ENCODE assay signal across 8 cellular contexts in genomic region chr22:37018815-37019308, GRCh38. TPM values are rescaled to one million over a fixed set of nuclear protein-coding genes. Genes with fewer than 3 reads are reported as not detected.
A peak's percentile ranks its signal among the peaks of the same experiment; 100 is the strongest.
DNase-seq lines count a peak whose midpoint lies in the region; ATAC-seq and TF ChIP-seq lines count a peak whose summit lies in the region.

No MANE protein-coding gene starts in this region.

- peak overlapping the region; percentile 84 for H3K27ac ChIP-seq in urinary bladder (ENCODE audit: low read depth)

- intact Hi-C loops in mucosa of descending colon (cut with DNase I, micrococcal nuclease): no loop called here

- in situ Hi-C loops in G401 (cut with HindIII; ENCODE audit: low sequenced_read_pairs): no loop called here

- no peaks in the 10 kb centered on the region for H3K27me3 ChIP-seq in GM06990 (replicated peaks; ENCODE audit: control insufficient read depth, insufficient read depth, low read length)

- no peaks in the 10 kb centered on the region; the same call in 1 of the 2 replicates for H3K36me3 ChIP-seq in GM06990 (ENCODE audit: control insufficient read depth, insufficient read depth, low read length)
- H3K36me3 ChIP-seq in mucosa of descending colon (ENCODE audit: low read depth): peaks cover 3% of the 10 kb centered on the region
- no peaks in the 10 kb centered on the region for H3K36me3 ChIP-seq in urinary bladder (ENCODE audit: insufficient read depth)

- DNase-seq in GM06990 (ENCODE audit: extremely low read depth, insufficient read length) (no peak), SK-N-DZ (ENCODE audit: low spot score) (peak; percentile 36), epithelial cell of proximal tubule (ENCODE audit: low read depth) (no peak), mucosa of descending colon (peak; percentile 84 to 91 (median 88)), G401 (ENCODE audit: low spot score) (no peak)
- DNase-seq in activated CD4-positive, alpha-beta T cell treated with anti-CD3 and anti-CD28 coated beads, Interleukin-2, amount 50 U/mL, for 1 hour: no peak

- H3K9me3 ChIP-seq in mucosa of descending colon: no peaks in the 10 kb centered on the region

- 1% methylated on average over 35 of the region's 35 CpGs for WGBS in urinary bladder

- TF ChIP-seq CTCF in GM06990 (IDR thresholded peaks at IDR 0.05; ENCODE audit: insufficient read depth, low read length, poor library complexity, severe bottlenecking): no peak
- TF ChIP-seq CTCF in epithelial cell of proximal tubule (conservative IDR thresholded peaks at IDR 0.05; ENCODE audit: low read depth, low read length): no peak
- no peak for TF ChIP-seq CTCF in mucosa of descending colon (IDR thresholded peaks at IDR 0.05)

- H3K4me1 ChIP-seq in mucosa of descending colon (ENCODE audit: low read depth): peaks cover 60% of the 10 kb centered on the region
- H3K4me1 ChIP-seq in urinary bladder (ENCODE audit: insufficient read depth): no peaks in the 10 kb centered on the region

- peak overlapping the region; percentile 68 for H3K4me3 ChIP-seq in GM06990 (replicated peaks; ENCODE audit: low read depth, low read length)
- peak overlapping the region; percentile 90 for H3K4me3 ChIP-seq in epithelial cell of proximal tubule (ENCODE audit: low read depth, low read length)
- peak overlapping the region; percentile 90 for H3K4me3 ChIP-seq in mucosa of descending colon
- peak overlapping the region; percentile 83 for H3K4me3 ChIP-seq in urinary bladder (ENCODE audit: low read depth, low read length)

- ATAC-seq in HG02763 (IDR thresholded peaks at IDR 0.05; ENCODE audit: unreplicated experiment) (peak; percentile 14), mucosa of descending colon (peak; percentile 33)

RNA-seq across cellular contexts. Expression of gene TST, which starts 0.4 kb away (rescaled TPM):
- polyA plus RNA-seq in SK-N-DZ (2014; cell fraction: cytosol; rRNA removed): 31.8 and 33.6 TPM in 2 replicates
- polyA plus RNA-seq in SK-N-DZ (2014; cell fraction: nucleus; rRNA removed): 18.0 and 22.7 TPM in 2 replicates
- total RNA-seq in epithelial cell of proximal tubule (49.6 and 66.9 TPM in 2 replicates), mucosa of descending colon (100 to 1,000 TPM; 170 to 494 (median 337) TPM), urinary bladder (19.4 TPM)
- 48.8 TPM for polyA plus RNA-seq in urinary bladder
- 43.2 and 58.2 TPM in 2 replicates for total RNA-seq in G401 (2014; rRNA removed; shearing (Covaris generic))

RNA-seq across cellular contexts. Expression of gene MPST, which starts 0.7 kb away (rescaled TPM):
- polyA plus RNA-seq in SK-N-DZ (2014; cell fraction: cytosol; rRNA removed): 391 and 411 TPM in 2 replicates
- 297 and 335 TPM in 2 replicates for polyA plus RNA-seq in SK-N-DZ (2014; cell fraction: nucleus; rRNA removed)
- 215 and 252 TPM in 2 replicates for total RNA-seq in epithelial cell of proximal tubule
- 100 to 1,000 TPM; 135 to 224 (median 186) TPM for total RNA-seq in mucosa of descending colon
- total RNA-seq in urinary bladder: 44.1 TPM
- 123 TPM for polyA plus RNA-seq in urinary bladder
- 177 and 203 TPM in 2 replicates for total RNA-seq in G401 (2014; rRNA removed; shearing (Covaris generic))

RNA-seq across cellular contexts. Expression of gene KCTD17, which starts 32.7 kb away (rescaled TPM):
- polyA plus RNA-seq in SK-N-DZ (2014; cell fraction: cytosol; rRNA removed): 33.0 and 37.2 TPM in 2 replicates
- polyA plus RNA-seq in SK-N-DZ (2014; cell fraction: nucleus; rRNA removed): 59.0 and 63.0 TPM in 2 replicates
- 35.6 and 35.9 TPM in 2 replicates for total RNA-seq in epithelial cell of proximal tubule
- total RNA-seq in mucosa of descending colon: 10 to 100 TPM; 24.9 to 40.1 (median 31.3) TPM
- total RNA-seq in urinary bladder: 13.8 TPM
- 36.1 TPM for polyA plus RNA-seq in urinary bladder
- total RNA-seq in G401 (2014; rRNA removed; shearing (Covaris generic)): 24.9 and 30.0 TPM in 2 replicates

Comparison
In these comparisons a context has a peak if more than half of its experiments do, and no peak if none do; other contexts are left out.
1. DNase-seq: peak in SK-N-DZ (single experiment) and mucosa of descending colon (3 of 3); none in GM06990 (single experiment), epithelial cell of proximal tubule (single experiment), G401 (single experiment) and activated CD4-positive, alpha-beta T cell treated with anti-CD3 and anti-CD28 coated beads, Interleukin-2, amount 50 U/mL, for 1 hour (single experiment).
2. Peak in every context shown above with its lines, with median percentiles within 50 percentile points of each other: H3K4me3 ChIP-seq.